Comparison of ENCODE assay signal across 24 cellular contexts in genomic region chr2:52933878-52934277, GRCh38.
DNase-seq lines count a peak whose midpoint lies in the region; ATAC-seq, FAIRE-seq and TF ChIP-seq lines count a peak whose summit lies in the region.
"Had no signal": no experiment of that assay in that cellular context is flagged by ENCODE, and none has a peak within 500 bp of the region (broad histone marks: within the 10 kb centered on the region; RNA-seq: fewer than 3 reads in every experiment).

No MANE protein-coding gene starts in this region.

- H3K9ac ChIP-seq in KMS-11, result no peak overlapping the region
- H3K9ac ChIP-seq in mesendoderm (ENCODE audit: low read length), result no peak overlapping the region

- intact Hi-C loops in body of pancreas (cut with DNase I), result no loop called here
- intact Hi-C loops in activated T-helper 2 cell treated with anti-CD3 and anti-CD28 coated beads, Interferon-gamma antibody, Interleukin-2, Interleukin-4, amounts not matched to agents 10 μg/mL and 5 μg/mL and 100 μg/mL, durations not matched to agents 14 hours and 24 hours and 36 hours (cut with micrococcal nuclease), result loop anchor here (1.0 to 2.0 kb wide), 2 partner anchors 42 to 107 kb away; no protein-coding TSS in a partner anchor

- H3K4me2 ChIP-seq in KMS-11, result peak overlapping the region; percentile 89; the same call in 1 of the 2 replicates
- no peak overlapping the region for H3K4me2 ChIP-seq in mesendoderm (ENCODE audit: low read length)

- H3K27ac ChIP-seq in KMS-11 (no peak overlapping the region), body of pancreas (peak overlapping the region; percentile 66 to 86 (median 78)), mesendoderm (ENCODE audit: low read depth, low read length) (no peak overlapping the region)
- H3K27ac ChIP-seq: heart right ventricle, tibial artery had no signal

- H3K27me3 ChIP-seq in KMS-11 (ENCODE audit: insufficient read depth, low read depth) (no peaks in the 10 kb centered on the region), body of pancreas (no peaks in the 10 kb centered on the region), mesendoderm (ENCODE audit: insufficient read depth, low read length, poor library complexity) (no peaks in the 10 kb centered on the region)
- H3K27me3 ChIP-seq: heart right ventricle, tibial artery had no signal

- TF ChIP-seq CTCF in KMS-11 (conservative IDR thresholded peaks at IDR 0.05; ENCODE audit: low read depth, low read length) (no peak), body of pancreas (IDR thresholded peaks at IDR 0.05) (no peak), fibroblast of the aortic adventitia (IDR thresholded peaks at IDR 0.05; ENCODE audit: insufficient read depth, low read length) (no peak), progenitor cell of endocrine pancreas (IDR thresholded peaks at IDR 0.05; ENCODE audit: unreplicated experiment) (no peak)

- ATAC-seq in body of pancreas, result peak; percentile 16
- ATAC-seq: esophagus mucosa had no signal

- H2BK120ac ChIP-seq in mesendoderm (ENCODE audit: low read depth, low read length), result no peak overlapping the region

- H2BK5ac ChIP-seq in mesendoderm (ENCODE audit: low read length), result no peak overlapping the region

- DNase-seq in body of pancreas (no peak), fibroblast of the aortic adventitia (ENCODE audit: low read depth) (peak; percentile 51), progenitor cell of endocrine pancreas (ENCODE audit: low spot score, unreplicated experiment) (no peak), GM12891 (ENCODE audit: insufficient read length, low spot score) (no peak), mesendoderm (no peak)
- no peak for DNase-seq in activated T-helper 2 cell treated with anti-CD3 and anti-CD28 coated beads, Interferon-gamma antibody, Interleukin-2, Interleukin-4, amounts not matched to agents 10 μg/mL and 5 μg/mL and 100 μg/mL, durations not matched to agents 14 hours and 24 hours and 36 hours (ENCODE audit: low spot score)
- DNase-seq: activated CD4-positive, alpha-beta memory T cell treated with anti-CD3 and anti-CD28 coated beads for 36 hours; activated CD4-positive, CD25-positive, alpha-beta regulatory T cell; activated gamma-delta T cell treated with Interleukin-2 at 50 U/mL for 16 hours; cerebellar nuclear complex; DMS79; effector CD4-positive, alpha-beta T cell; H9; heart right ventricle; immature natural killer cell; NCI-H1092; NCI-H2029; occipital lobe; RPMI8226; stimulated activated naive CD4-positive, alpha-beta T cell treated with Interleukin-2 at 50 U/mL for 16 hours; tibial artery had no signal

- H3K79me1 ChIP-seq in mesendoderm (ENCODE audit: low read length), result no peaks in the 10 kb centered on the region

- TF ChIP-seq POLR2A in body of pancreas (IDR thresholded peaks at IDR 0.05) (no peak), GM12891 (IDR thresholded peaks at IDR 0.05; ENCODE audit: low read depth, low read length) (no peak)

- H3K36me3 Mint-ChIP-seq in progenitor cell of endocrine pancreas (ENCODE audit: insufficient read depth), result peaks cover 2% of the 10 kb centered on the region
- H3K36me3 Mint-ChIP-seq in activated T-helper 2 cell treated with anti-CD3 and anti-CD28 coated beads, Interferon-gamma antibody, Interleukin-2, Interleukin-4, amounts not matched to agents 10 μg/mL and 5 μg/mL and 100 μg/mL, durations not matched to agents 14 hours and 24 hours and 36 hours (ENCODE audit: low read depth), result no peaks in the 10 kb centered on the region
- H3K36me3 Mint-ChIP-seq: activated CD4-positive, alpha-beta memory T cell treated with anti-CD3 and anti-CD28 coated beads for 36 hours had no signal

- H4K20me1 ChIP-seq in KMS-11 (ENCODE audit: insufficient read depth), result no peaks in the 10 kb centered on the region

- H3K9me3 Mint-ChIP-seq in progenitor cell of endocrine pancreas (ENCODE audit: low read depth), result peaks cover 12% of the 10 kb centered on the region
- peaks cover 44% of the 10 kb centered on the region for H3K9me3 Mint-ChIP-seq in activated T-helper 2 cell treated with anti-CD3 and anti-CD28 coated beads, Interferon-gamma antibody, Interleukin-2, Interleukin-4, amounts not matched to agents 10 μg/mL and 5 μg/mL and 100 μg/mL, durations not matched to agents 14 hours and 24 hours and 36 hours

- H3K9me3 ChIP-seq in body of pancreas, result peaks cover 0 to 8% (median 0%) of the 10 kb centered on the region in 3 donors
- H3K9me3 ChIP-seq: tibial artery had no signal

- no peak overlapping the region for H2AFZ ChIP-seq in KMS-11 (ENCODE audit: low read depth)

- no peak overlapping the region for H3K4me3 ChIP-seq in KMS-11 (IDR thresholded peaks at IDR 0.05; ENCODE audit: insufficient read depth, low read depth, low read length)
- H3K4me3 ChIP-seq in body of pancreas, result no peak overlapping the region
- no peak overlapping the region for H3K4me3 ChIP-seq in fibroblast of the aortic adventitia (ENCODE audit: low read depth, low read length)
- H3K4me3 ChIP-seq in mesendoderm (ENCODE audit: low read length), result no peak overlapping the region
- H3K4me3 ChIP-seq: heart right ventricle, lung, tibial artery had no signal

- no peak overlapping the region for H3K4ac ChIP-seq in mesendoderm (ENCODE audit: low read depth, low read length)

- no peak overlapping the region for H2AK5ac ChIP-seq in mesendoderm (ENCODE audit: low read length)

- H3K79me2 ChIP-seq in KMS-11 (ENCODE audit: insufficient read depth, low read depth), result no peaks in the 10 kb centered on the region
- H3K79me2 ChIP-seq in mesendoderm (ENCODE audit: control insufficient read depth, insufficient read depth, low read length), result no peaks in the 10 kb centered on the region

- H3K36me3 ChIP-seq in KMS-11 (ENCODE audit: insufficient read depth) (no peaks in the 10 kb centered on the region), body of pancreas (replicated peaks in 1 of 2; ENCODE audit: insufficient read depth in 1 of 2, low read depth in 2 of 2) (no peaks in the 10 kb centered on the region), mesendoderm (ENCODE audit: control insufficient read depth, insufficient read depth, low read length) (no peaks in the 10 kb centered on the region)
- H3K36me3 ChIP-seq: heart right ventricle, tibial artery had no signal

- WGBS in body of pancreas, 2 donors, result 32 to 36% methylated on average over 2 of the region's 2 CpGs
- no CpG with 5 or more reads among the region's 2 CpGs for WGBS in mesendoderm (ENCODE audit: extremely low coverage, insufficient coverage, low lambda C conversion rate)

- H3K4me1 ChIP-seq in KMS-11 (ENCODE audit: low read depth, poor library complexity, severe bottlenecking) (peaks cover 29% of the 10 kb centered on the region), body of pancreas (peaks cover 30% of the 10 kb centered on the region), mesendoderm (ENCODE audit: control insufficient read depth, low read depth, low read length) (no peaks in the 10 kb centered on the region)
- H3K4me1 ChIP-seq: heart right ventricle had no signal

- peak overlapping the region; percentile 80 for H3K27ac Mint-ChIP-seq in progenitor cell of endocrine pancreas
- no peak overlapping the region for H3K27ac Mint-ChIP-seq in activated T-helper 2 cell treated with anti-CD3 and anti-CD28 coated beads, Interferon-gamma antibody, Interleukin-2, Interleukin-4, amounts not matched to agents 10 μg/mL and 5 μg/mL and 100 μg/mL, durations not matched to agents 14 hours and 24 hours and 36 hours
- H3K27ac Mint-ChIP-seq: activated CD4-positive, alpha-beta memory T cell treated with anti-CD3 and anti-CD28 coated beads for 36 hours; immature natural killer cell had no signal

- H3K56ac ChIP-seq in mesendoderm (ENCODE audit: low read length), result no peak overlapping the region

- FAIRE-seq in GM12891 (lab: Jason Lieb, UNC), result no peak

- no peaks in the 10 kb centered on the region for H3K27me3 Mint-ChIP-seq in progenitor cell of endocrine pancreas
- no peaks in the 10 kb centered on the region for H3K27me3 Mint-ChIP-seq in activated T-helper 2 cell treated with anti-CD3 and anti-CD28 coated beads, Interferon-gamma antibody, Interleukin-2, Interleukin-4, amounts not matched to agents 10 μg/mL and 5 μg/mL and 100 μg/mL, durations not matched to agents 14 hours and 24 hours and 36 hours (ENCODE audit: low read depth)
- H3K27me3 Mint-ChIP-seq: activated CD4-positive, alpha-beta memory T cell treated with anti-CD3 and anti-CD28 coated beads for 36 hours had no signal

- no peak overlapping the region for H3K4me3 Mint-ChIP-seq in progenitor cell of endocrine pancreas (ENCODE audit: low read depth)
- H3K4me3 Mint-ChIP-seq in activated T-helper 2 cell treated with anti-CD3 and anti-CD28 coated beads, Interferon-gamma antibody, Interleukin-2, Interleukin-4, amounts not matched to agents 10 μg/mL and 5 μg/mL and 100 μg/mL, durations not matched to agents 14 hours and 24 hours and 36 hours (ENCODE audit: low read depth), result no peak overlapping the region
- H3K4me3 Mint-ChIP-seq: activated CD4-positive, alpha-beta memory T cell treated with anti-CD3 and anti-CD28 coated beads for 36 hours; H9; immature natural killer cell had no signal

- no peak overlapping the region for H4K8ac ChIP-seq in mesendoderm (ENCODE audit: low read depth, low read length)

- no peak overlapping the region for H3K23ac ChIP-seq in mesendoderm (ENCODE audit: low read length)

- H2BK15ac ChIP-seq in mesendoderm (replicated peaks; ENCODE audit: low read depth), result no peak overlapping the region

- no peak overlapping the region for H4K5ac ChIP-seq in mesendoderm (ENCODE audit: low read length)

- no peak overlapping the region for H3K18ac ChIP-seq in mesendoderm (ENCODE audit: low read length)

- H3K4me1 Mint-ChIP-seq in progenitor cell of endocrine pancreas (ENCODE audit: low read depth), result peaks cover 16% of the 10 kb centered on the region
- H3K4me1 Mint-ChIP-seq in activated T-helper 2 cell treated with anti-CD3 and anti-CD28 coated beads, Interferon-gamma antibody, Interleukin-2, Interleukin-4, amounts not matched to agents 10 μg/mL and 5 μg/mL and 100 μg/mL, durations not matched to agents 14 hours and 24 hours and 36 hours (ENCODE audit: low read depth), result peaks cover 22% of the 10 kb centered on the region

TF ChIP-seq in GM12891, 5 proteins besides CTCF, POLR2A, EP300 and RAD21:
- TF ChIP-seq PAX5 (IDR thresholded peaks at IDR 0.05; ENCODE audit: insufficient read depth, low read length, severe bottlenecking), result no peak
- TF ChIP-seq SPI1 (IDR thresholded peaks at IDR 0.05; ENCODE audit: low read depth, low read length), result no peak
- TF ChIP-seq POLR2AphosphoS5 (IDR thresholded peaks at IDR 0.05; ENCODE audit: low read depth, low read length), result no peak
- TF ChIP-seq TAF1 (IDR thresholded peaks at IDR 0.05; ENCODE audit: low read depth, low read length), result no peak
- no peak for TF ChIP-seq POU2F2 (IDR thresholded peaks at IDR 0.05; ENCODE audit: low read depth, low read length)
TF ChIP-seq in GM12891: peak in this region for 0.

Comparison
In these comparisons a context has a peak if more than half of its experiments do, and no peak if none do; other contexts are left out.
1. H3K27ac ChIP-seq: peak in body of pancreas (4 of 4); none in KMS-11 (single experiment) and mesendoderm (single experiment).